ENCODE assay signal across 8 cellular contexts in genomic region chr2:30230479-30230854, GRCh38. TPM values are rescaled to one million over a fixed set of nuclear protein-coding genes. Genes with fewer than 3 reads are reported as not detected.
DNase-seq lines count a peak whose midpoint lies in the region; ATAC-seq and TF ChIP-seq lines count a peak whose summit lies in the region.

No MANE protein-coding gene starts in this region.

- H3K27ac Mint-ChIP-seq in activated CD8-positive, alpha-beta T cell treated with anti-CD3 and anti-CD28 coated beads for 36 hours = peak overlapping the region; percentile 89

- H3K27me3 ChIP-seq in gastroesophageal sphincter (no peaks in the 10 kb centered on the region), ovary (no peaks in the 10 kb centered on the region)

- H3K9me3 ChIP-seq in gastroesophageal sphincter (no peaks in the 10 kb centered on the region), ovary (no peaks in the 10 kb centered on the region)

- H3K27me3 Mint-ChIP-seq in activated CD8-positive, alpha-beta T cell treated with anti-CD3 and anti-CD28 coated beads for 36 hours = no peaks in the 10 kb centered on the region

- H3K4me1 Mint-ChIP-seq in activated CD8-positive, alpha-beta T cell treated with anti-CD3 and anti-CD28 coated beads for 36 hours (ENCODE audit: low read depth) = peaks cover 63% of the 10 kb centered on the region

- CTCF ChIA-PET in activated CD8-positive, alpha-beta T cell treated with anti-CD3 and anti-CD28 coated beads for 36 hours (lab: Charles Lee) = interaction anchor here (1.0 to 14.1 kb wide), 12 partner anchors 8 to 481 kb away, joined by 3 to 216 read pairs (median 4); no protein-coding TSS in a partner anchor

- intact Hi-C loops in activated CD8-positive, alpha-beta T cell treated with anti-CD3 and anti-CD28 coated beads for 36 hours (cut with micrococcal nuclease) = loop anchor here (5.0 kb wide), 1 partner anchor 37 kb away; no protein-coding TSS in a partner anchor
- intact Hi-C loops in ovary (cut with DNase I) = loop anchor here in 2 of 4 donors (5.0 to 10.0 kb wide), 3 partner anchors 177 to 254 kb away; no protein-coding TSS in a partner anchor

- H3K4me3 ChIP-seq in gastroesophageal sphincter = peak overlapping the region; percentile 62 to 93
- H3K4me3 ChIP-seq in ovary = peak overlapping the region; percentile 71

- TF ChIP-seq CTCF in GM12874 (IDR thresholded peaks at IDR 0.05; ENCODE audit: insufficient read depth, low read depth, low read length) = 0 out of 2 replicates have a peak, but pooled peaks have one; percentile 2
- TF ChIP-seq CTCF in activated CD8-positive, alpha-beta T cell treated with anti-CD3 and anti-CD28 coated beads for 36 hours (IDR thresholded peaks at IDR 0.05) = no peak
- TF ChIP-seq CTCF in gastroesophageal sphincter (IDR thresholded peaks at IDR 0.05) = peak in 2 of 4 experiments; percentile 24 to 36
- TF ChIP-seq CTCF in ovary (IDR thresholded peaks at IDR 0.05) = peak in 1 of 3 donors; percentile 7
- TF ChIP-seq CTCF in GM20000 (IDR thresholded peaks at IDR 0.05; ENCODE audit: extremely low read depth, missing control alignments) = no peak

- ATAC-seq in activated CD8-positive, alpha-beta T cell treated with anti-CD3 and anti-CD28 coated beads for 36 hours = no peak
- ATAC-seq in gastroesophageal sphincter = no peak
- no peak for ATAC-seq in left lobe of liver

- H3K4me3 Mint-ChIP-seq in activated CD8-positive, alpha-beta T cell treated with anti-CD3 and anti-CD28 coated beads for 36 hours = peak overlapping the region; percentile 78

- H3K4me1 ChIP-seq in gastroesophageal sphincter (peaks cover 0 to 55% (median 17%) of the 10 kb centered on the region in 3 donors), ovary (ENCODE audit: insufficient read depth) (peaks cover 17% of the 10 kb centered on the region)

- peak; percentile 56 for DNase-seq in activated CD8-positive, alpha-beta T cell treated with anti-CD3 and anti-CD28 coated beads for 36 hours
- peak; percentile 78 to 84 (median 81) for DNase-seq in ovary
- no peak for DNase-seq in left lobe of liver (ENCODE audit: low spot score)
- no peak for DNase-seq in SW480 (ENCODE audit: low spot score)
- no peak for DNase-seq in DMS53 (lab: John Stamatoyannopoulos, UW)
- no peak for DNase-seq in GM20000 (ENCODE audit: low spot score)

- TF ChIP-seq POLR2A in gastroesophageal sphincter (IDR thresholded peaks at IDR 0.05) (no peak), ovary (IDR thresholded peaks at IDR 0.05) (no peak)

- POLR2A ChIA-PET in activated CD8-positive, alpha-beta T cell treated with anti-CD3 and anti-CD28 coated beads for 36 hours (lab: Charles Lee) = interaction anchor here (0.8 to 19.3 kb wide), 10 partner anchors 9 to 380 kb away, joined by 3 to 440 read pairs (median 6); partner anchors contain the start of genes LCLAT1 and YPEL5

- peaks cover 0 to 10% of the 10 kb centered on the region in 2 donors for H3K36me3 ChIP-seq in gastroesophageal sphincter
- no peaks in the 10 kb centered on the region for H3K36me3 ChIP-seq in ovary

- TF ChIP-seq EP300 in gastroesophageal sphincter (IDR thresholded peaks at IDR 0.05) (no peak), ovary (IDR thresholded peaks at IDR 0.05) (no peak)

- H3K9me3 Mint-ChIP-seq in activated CD8-positive, alpha-beta T cell treated with anti-CD3 and anti-CD28 coated beads for 36 hours = no peaks in the 10 kb centered on the region

- H3K27ac ChIP-seq in gastroesophageal sphincter (peak overlapping the region; percentile 82 to 94 (median 91)), ovary (peak overlapping the region; percentile 72 to 95)

- 3% methylated on average over 12 of the region's 20 CpGs; no CpG with 5 or more reads in 1 of the 2 donors for WGBS in gastroesophageal sphincter (ENCODE audit: low coverage in 1 of 2), 2 donors
- 1 to 3% (median 2%) methylated on average over 20 of the region's 20 CpGs for WGBS in ovary, 3 donors

- peaks cover 29% of the 10 kb centered on the region for H3K36me3 Mint-ChIP-seq in activated CD8-positive, alpha-beta T cell treated with anti-CD3 and anti-CD28 coated beads for 36 hours (ENCODE audit: low read depth)

RNA-seq across cellular contexts. Expression of gene LBH, which starts 0.9 kb away (rescaled TPM):
- 100 to 1,000 TPM; 127 to 130 TPM for total RNA-seq in activated CD8-positive, alpha-beta T cell treated with anti-CD3 and anti-CD28 coated beads for 36 hours
- total RNA-seq in gastroesophageal sphincter = 100 to 1,000 TPM in 3 of 4 donors, 10 to 100 TPM in 1; 62.3 to 509 (median 348) TPM
- 100 to 1,000 TPM in 5 of 7 donors, 10 to 100 TPM in 2; 50.4 to 260 (median 121) TPM for total RNA-seq in ovary
- 10 to 100 TPM; 59.7 to 64.5 TPM for polyA plus RNA-seq in ovary
- total RNA-seq in left lobe of liver = 7.6 TPM

Comparison
In these comparisons a context has a peak if more than half of its experiments do, and no peak if none do; other contexts are left out.
1. DNase-seq: peak in activated CD8-positive, alpha-beta T cell treated with anti-CD3 and anti-CD28 coated beads for 36 hours (single experiment) and ovary (5 of 5); none in left lobe of liver (single experiment), SW480 (single experiment), DMS53 (single experiment) and GM20000 (single experiment).